ENCODE assay signal across 18 cellular contexts in genomic region chr6:142694054-142694453, GRCh38.
A peak's percentile ranks its signal among the peaks of the same experiment; 100 is the strongest.
DNase-seq lines count a peak whose midpoint lies in the region; ATAC-seq and TF ChIP-seq lines count a peak whose summit lies in the region.
"Had no signal": no experiment of that assay in that cellular context is flagged by ENCODE, and none has a peak within 500 bp of the region (broad histone marks: within the 10 kb centered on the region; RNA-seq: fewer than 3 reads in every experiment).

No MANE protein-coding gene starts in this region.

- TF ChIP-seq CTCF in mammary epithelial cell (conservative IDR thresholded peaks at IDR 0.05 in 1 of 2, IDR thresholded peaks at IDR 0.05 in 1 of 2; ENCODE audit: extremely low read depth in 1 of 2, insufficient read depth in 1 of 2, low read depth in 1 of 2, low read length in 2 of 2) (no peak), breast epithelium (IDR thresholded peaks at IDR 0.05) (no peak), fibroblast of mammary gland (conservative IDR thresholded peaks at IDR 0.05; ENCODE audit: control insufficient read depth, insufficient read depth, low read depth, low read length) (no peak), GM13976 (IDR thresholded peaks at IDR 0.05; ENCODE audit: borderline replicate concordance, control extremely low read depth, extremely low read depth, insufficient read depth, missing control alignments) (no peak)

- H3K9ac ChIP-seq in mammary epithelial cell (ENCODE audit: insufficient read depth, low read length): no peak overlapping the region

- no peaks in the 10 kb centered on the region for H3K9me3 ChIP-seq in mammary epithelial cell (replicated peaks; ENCODE audit: insufficient read depth, low read length)
- H3K9me3 ChIP-seq in breast epithelium: no peaks in the 10 kb centered on the region
- H3K9me3 ChIP-seq: body of pancreas, pancreas, vagina had no signal

- dilution Hi-C loops in mammary epithelial cell (cut with HindIII; ENCODE audit: low sequenced_read_pairs): loop anchor here (5.0 kb wide), 1 partner anchor 728 kb away; no protein-coding TSS in a partner anchor

- H3K4me3 ChIP-seq in mammary epithelial cell (replicated peaks in 1 of 3; ENCODE audit: insufficient read depth in 1 of 3, low read depth in 2 of 3, low read length in 3 of 3) (no peak overlapping the region), breast epithelium (no peak overlapping the region), fibroblast of mammary gland (ENCODE audit: control insufficient read depth, low read depth, low read length) (no peak overlapping the region)
- H3K4me3 ChIP-seq: body of pancreas, K562, pancreas, skin epidermis, vagina had no signal

- H2AFZ ChIP-seq in mammary epithelial cell (ENCODE audit: low read depth, low read length): no peak overlapping the region

- peak; percentile 21 for DNase-seq in mammary epithelial cell
- no peak for DNase-seq in breast epithelium (ENCODE audit: low spot score in 2 of 2)
- DNase-seq in OCI-M1 (lab: John Stamatoyannopoulos, UW): peak; percentile 63
- DNase-seq in fibroblast of mammary gland (ENCODE audit: low read depth): peak; percentile 59
- DNase-seq in stromal cell of bone marrow (ENCODE audit: low read depth): peak; percentile 33
- DNase-seq in NCI-H187 treated with DMSO at 0.1 percent for 48 hours (lab: John Stamatoyannopoulos, UW): no peak
- DNase-seq in GM13976 (ENCODE audit: low spot score): no peak
- DNase-seq: activated effector memory CD4-positive, alpha-beta T cell treated with anti-CD3 and anti-CD28 coated beads, Interleukin-2, amount 50 U/mL, for 16 hours; body of pancreas; NCI-H1417 treated with DMSO at 0.1 percent for 48 hours; NCI-H510A treated with DMSO at 0.1 percent for 48 hours; pancreas; stimulated activated naive B cell treated with anti-CD40 and anti-IgM and Interleukin-4, amounts not matched to agents 10 μg/mL and 1 μg/mL and 100 μg/mL, for 72 hours had no signal

- H3K36me3 ChIP-seq in mammary epithelial cell (ENCODE audit: insufficient read depth, low read length) (no peaks in the 10 kb centered on the region), breast epithelium (no peaks in the 10 kb centered on the region)
- H3K36me3 ChIP-seq: pancreas, vagina had no signal

- in situ Hi-C loops in mammary epithelial cell (cut with MboI; ENCODE audit: low sequenced_read_pairs in 2 of 2): loop anchor here (5.0 to 25.0 kb wide), 3 partner anchors 127 to 743 kb away; partner anchors contain the start of gene HIVEP2 (in 1 of the 2)
- in situ Hi-C loops in GM13976 (cut with MboI; ENCODE audit: low sequenced_read_pairs, unreplicated experiment): loop anchor here (10.0 to 25.0 kb wide), 4 partner anchors 251 to 731 kb away; partner anchors contain the start of gene HIVEP2

- intact Hi-C loops in mammary epithelial cell (cut with micrococcal nuclease) (loop anchor here (5.0 to 10.0 kb wide), 3 partner anchors 128 to 1311 kb away; partner anchors contain the start of gene PLAGL1), breast epithelium (cut with DNase I; ENCODE audit: low total_unique reads) (no loop called here)

- H4K20me1 ChIP-seq in mammary epithelial cell (ENCODE audit: insufficient read depth, low read length): no peaks in the 10 kb centered on the region

- CTCF ChIA-PET in mammary epithelial cell (lab: Charles Lee; ENCODE audit: low non-redundant PET): no interaction called here

- no TSS peak for BruUV-seq in mammary epithelial cell (replicated peaks; lab: Mats Ljungman, UMichigan)

- TF ChIP-seq POLR2A in breast epithelium (IDR thresholded peaks at IDR 0.05): no peak

- H3K4me1 ChIP-seq in mammary epithelial cell (ENCODE audit: insufficient read depth, low read length): peaks cover 22% of the 10 kb centered on the region
- peaks cover 0 to 4% of the 10 kb centered on the region in 2 donors for H3K4me1 ChIP-seq in breast epithelium

- WGBS in mammary epithelial cell (ENCODE audit: low coverage, missing lambda C conversion rate): 71% methylated on average over 2 of the region's 2 CpGs

- no peak overlapping the region for H3K4me2 ChIP-seq in mammary epithelial cell (ENCODE audit: insufficient read depth, low read depth, low read length)

- H3K27me3 ChIP-seq in mammary epithelial cell (ENCODE audit: insufficient read depth, low read length) (no peaks in the 10 kb centered on the region), breast epithelium (no peaks in the 10 kb centered on the region)
- H3K27me3 ChIP-seq: body of pancreas, pancreas, vagina had no signal

- ATAC-seq in HG03045 (IDR thresholded peaks at IDR 0.05; ENCODE audit: unreplicated experiment): no peak
- ATAC-seq: body of pancreas; K562; left lobe of liver; pancreas; stimulated activated naive B cell treated with anti-CD40 and anti-IgM and Interleukin-4, amounts not matched to agents 10 μg/mL and 1 μg/mL and 100 μg/mL, for 72 hours had no signal

- H3K79me2 ChIP-seq in mammary epithelial cell (ENCODE audit: insufficient read depth, low read length): no peaks in the 10 kb centered on the region

- H3K27ac ChIP-seq in mammary epithelial cell (ENCODE audit: insufficient read depth, low read depth, low read length) (no peak overlapping the region), breast epithelium (no peak overlapping the region)
- H3K27ac ChIP-seq: body of pancreas, pancreas, vagina had no signal

Comparison
In these comparisons a context has a peak if more than half of its experiments do, and no peak if none do; other contexts are left out.
1. DNase-seq: peak in mammary epithelial cell (single experiment), OCI-M1 (single experiment), fibroblast of mammary gland (single experiment) and stromal cell of bone marrow (single experiment); none in breast epithelium (0 of 2), NCI-H187 treated with DMSO at 0.1 percent for 48 hours (single experiment) and GM13976 (single experiment).